ENCODE assay signal across 19 cellular contexts in genomic region chr7:78691584-78691983, GRCh38.
"Had no signal": no experiment of that assay in that cellular context is flagged by ENCODE, and none has a peak within 500 bp of the region (broad histone marks: within the 10 kb centered on the region; RNA-seq: fewer than 3 reads in every experiment).

No MANE protein-coding gene starts in this region.

- FAIRE-seq: endometrium had no signal

- H3K27ac ChIP-seq: adrenal gland, cardiac muscle cell, hepatocyte, neural progenitor cell, ovary, sigmoid colon had no signal

- DNase-seq: activated B cell treated with CpG ODN at 0.5 μM for 24 hours; activated CD4-positive, alpha-beta T cell treated with anti-CD3 and anti-CD28 coated beads for 48 hours; activated CD8-positive, alpha-beta memory T cell treated with anti-CD3 and anti-CD28 coated beads, Interleukin-2, amount 50 U/mL, for 4 hours; activated CD8-positive, alpha-beta T cell treated with anti-CD3 and anti-CD28 coated beads, Interleukin-2, amount 10 ng/mL, durations not matched to agents 7 days and 5 days; activated effector memory CD4-positive, alpha-beta T cell treated with anti-CD3 and anti-CD28 coated beads, Interleukin-2, amount 50 U/mL, for 16 hours; activated T-cell treated with anti-CD3 and anti-CD28 coated beads, Interleukin-2, amount 50 U/mL, for 48 hours; adrenal gland; islet precursor cell; midbrain; ovary; sigmoid colon; stimulated activated CD4-positive, alpha-beta T cell treated with anti-CD3 and anti-CD28 coated beads, Interleukin-1b, Interleukin-23, amount 100 ng/mL, for 48 hours; stimulated activated naive CD8-positive, alpha-beta T cell treated with anti-CD3 and anti-CD28 coated beads, Interleukin-15, amount 100 ng/mL, for 72 hours had no signal

- H3K36me3 ChIP-seq: adrenal gland, cardiac muscle cell, neural progenitor cell, ovary, sigmoid colon had no signal

- ATAC-seq: activated CD8-positive, alpha-beta T cell treated with anti-CD3 and anti-CD28 coated beads, Interleukin-2, amount 10 ng/mL, durations not matched to agents 7 days and 5 days; esophagus mucosa; stimulated activated naive CD8-positive, alpha-beta T cell treated with anti-CD3 and anti-CD28 coated beads, Interleukin-15, amount 100 ng/mL, for 72 hours had no signal

- H3K79me2 ChIP-seq: hepatocyte had no signal

- H3K4me2 ChIP-seq: hepatocyte, neural progenitor cell had no signal

- H2AFZ ChIP-seq: hepatocyte, neural progenitor cell had no signal

- H3K4me3 ChIP-seq: adrenal gland, cardiac muscle cell, hepatocyte, lung, neural progenitor cell, ovary, sigmoid colon had no signal

- H3K9me3 ChIP-seq: adrenal gland, ovary, sigmoid colon had no signal

- H3K4me1 ChIP-seq: adrenal gland, sigmoid colon had no signal

- H3K27me3 ChIP-seq: adrenal gland, cardiac muscle cell, hepatocyte, neural progenitor cell, ovary, sigmoid colon had no signal

- H3K9ac ChIP-seq: neural progenitor cell had no signal
